ENCODE assay signal across 1 cellular context in genomic region chr11:65657426-65657825, GRCh38.
TF ChIP-seq lines count a peak whose summit lies in the region.

No MANE protein-coding gene starts in this region.

TF ChIP-seq in GM12878, 131 proteins besides CTCF, POLR2A, EP300 and RAD21:
- TF ChIP-seq ZNF217 (IDR thresholded peaks at IDR 0.05) (no peak), FOXM1 (IDR thresholded peaks at IDR 0.05; ENCODE audit: low read depth, low read length) (no peak), ZBTB33 (IDR thresholded peaks at IDR 0.05) (no peak)
